In genomic region chr16:53415504-53415903, GRCh38 we compare ENCODE assay signal across 10 cellular contexts. TPM values are rescaled to one million over a fixed set of nuclear protein-coding genes. Genes with fewer than 3 reads are reported as not detected.
DNase-seq lines count a peak whose midpoint lies in the region; ATAC-seq and TF ChIP-seq lines count a peak whose summit lies in the region.
"Had no signal": no experiment of that assay in that cellular context is flagged by ENCODE, and none has a peak within 500 bp of the region (broad histone marks: within the 10 kb centered on the region; RNA-seq: fewer than 3 reads in every experiment).

No MANE protein-coding gene starts in this region.

- H3K4me2 ChIP-seq in MM.1S (ENCODE audit: low read depth, low read length) = peak overlapping the region; percentile 74; the same call in 1 of the 2 replicates

- H3K9me3 ChIP-seq in MM.1S (replicated peaks; ENCODE audit: insufficient read depth, low read length) = no peaks in the 10 kb centered on the region

- H3K27me3 Mint-ChIP-seq in nephron (ENCODE audit: low read depth) = peaks cover 7% of the 10 kb centered on the region
- H3K27me3 Mint-ChIP-seq in activated CD8-positive, alpha-beta memory T cell treated with anti-CD3 and anti-CD28 coated beads, Interleukin-2, amount 10 ng/mL, durations not matched to agents 7 days and 5 days = no peaks in the 10 kb centered on the region

- DNase-seq in MM.1S = peak; percentile 53
- DNase-seq in amniotic epithelial cell (ENCODE audit: low read depth) = peak; percentile 5
- DNase-seq in activated CD8-positive, alpha-beta memory T cell treated with anti-CD3 and anti-CD28 coated beads, Interleukin-2, amount 10 ng/mL, durations not matched to agents 7 days and 5 days = no peak
- no peak for DNase-seq in HEK293T (ENCODE audit: extremely low spot score)
- DNase-seq: aorta, NCI-H187 had no signal

- H2AFZ ChIP-seq in MM.1S (ENCODE audit: low read length) = peak overlapping the region; percentile 81

- H3K4me1 ChIP-seq in MM.1S (ENCODE audit: low read length) = peaks cover 4% of the 10 kb centered on the region

- H3F3A ChIP-seq in MM.1S (ENCODE audit: insufficient read depth, low read length) = peaks cover 7% of the 10 kb centered on the region

- CTCF ChIA-PET in activated CD8-positive, alpha-beta memory T cell treated with anti-CD3 and anti-CD28 coated beads, Interleukin-2, amount 10 ng/mL, durations not matched to agents 7 days and 5 days (lab: Charles Lee) = no interaction called here
- CTCF ChIA-PET in HEK293T (lab: Yijun Ruan, JAX) = interaction anchor here (0.7 kb wide), 1 partner anchor 58 kb away, joined by 3 read pairs; no protein-coding TSS in a partner anchor

- H3K79me2 ChIP-seq in MM.1S (ENCODE audit: low read length) = no peaks in the 10 kb centered on the region

- H3K9ac ChIP-seq in MM.1S (ENCODE audit: low read length) = peak overlapping the region; percentile 32; the same call in 1 of the 2 replicates

- H3K27me3 ChIP-seq in MM.1S (replicated peaks; ENCODE audit: insufficient read depth, low read length) = no peaks in the 10 kb centered on the region

- H3K9me3 Mint-ChIP-seq in nephron = peaks cover 7% of the 10 kb centered on the region
- peaks cover 10% of the 10 kb centered on the region for H3K9me3 Mint-ChIP-seq in activated CD8-positive, alpha-beta memory T cell treated with anti-CD3 and anti-CD28 coated beads, Interleukin-2, amount 10 ng/mL, durations not matched to agents 7 days and 5 days (ENCODE audit: low read depth)

- H3K4me3 ChIP-seq in MM.1S (ENCODE audit: low read length) = peak overlapping the region; percentile 43; the same call in 1 of the 2 replicates
- H3K4me3 ChIP-seq: lung had no signal

- peak overlapping the region; percentile 27; the same call in 1 of the 2 replicates for H3K27ac ChIP-seq in MM.1S (ENCODE audit: low read length)

- no peaks in the 10 kb centered on the region for H4K20me1 ChIP-seq in MM.1S (ENCODE audit: insufficient read depth, low read length)

- ATAC-seq in activated CD8-positive, alpha-beta memory T cell treated with anti-CD3 and anti-CD28 coated beads, Interleukin-2, amount 10 ng/mL, durations not matched to agents 7 days and 5 days = no peak
- ATAC-seq in HG03196 (IDR thresholded peaks at IDR 0.05; ENCODE audit: unreplicated experiment) = no peak

- H3K27ac Mint-ChIP-seq in nephron = peak overlapping the region in 2 of 3 experiments; percentile 10 to 57
- no peak overlapping the region for H3K27ac Mint-ChIP-seq in activated CD8-positive, alpha-beta memory T cell treated with anti-CD3 and anti-CD28 coated beads, Interleukin-2, amount 10 ng/mL, durations not matched to agents 7 days and 5 days

- H3K36me3 Mint-ChIP-seq in nephron (ENCODE audit: low read depth) = no peaks in the 10 kb centered on the region
- H3K36me3 Mint-ChIP-seq in activated CD8-positive, alpha-beta memory T cell treated with anti-CD3 and anti-CD28 coated beads, Interleukin-2, amount 10 ng/mL, durations not matched to agents 7 days and 5 days = peaks cover 5% of the 10 kb centered on the region

- H3K4me3 Mint-ChIP-seq in nephron = peak overlapping the region in 1 of 3 experiments; percentile 5
- H3K4me3 Mint-ChIP-seq in activated CD8-positive, alpha-beta memory T cell treated with anti-CD3 and anti-CD28 coated beads, Interleukin-2, amount 10 ng/mL, durations not matched to agents 7 days and 5 days = no peak overlapping the region

- no peaks in the 10 kb centered on the region for H3K9me2 ChIP-seq in MM.1S (replicated peaks; ENCODE audit: insufficient read depth, low read length)

- TF ChIP-seq CTCF in GM12873 (IDR thresholded peaks at IDR 0.05; ENCODE audit: insufficient read depth, low read depth, low read length, missing control alignments) (peak; percentile 15), MM.1S (IDR thresholded peaks at IDR 0.05; ENCODE audit: low read length) (peak; percentile 42), nephron (IDR thresholded peaks at IDR 0.05; ENCODE audit: unreplicated experiment in 3 of 3) (no peak)

- peaks cover 9% of the 10 kb centered on the region for H3K4me1 Mint-ChIP-seq in nephron
- H3K4me1 Mint-ChIP-seq in activated CD8-positive, alpha-beta memory T cell treated with anti-CD3 and anti-CD28 coated beads, Interleukin-2, amount 10 ng/mL, durations not matched to agents 7 days and 5 days = peaks cover 4% of the 10 kb centered on the region

- POLR2A ChIA-PET in HEK293T (lab: Yijun Ruan, JAX) = no interaction called here

- no peaks in the 10 kb centered on the region for H3K36me3 ChIP-seq in MM.1S (replicated peaks; ENCODE audit: insufficient read depth, low read length)

TF ChIP-seq in HEK293T, 16 proteins besides CTCF, POLR2A, EP300 and RAD21:
- TF ChIP-seq LEF1 (IDR thresholded peaks at IDR 0.05; ENCODE audit: borderline replicate concordance) = no peak
- no peak for TF ChIP-seq NFRKB (IDR thresholded peaks at IDR 0.05)
- TF ChIP-seq FOXK2 (IDR thresholded peaks at IDR 0.05) = no peak
- no peak for TF ChIP-seq HDGF (IDR thresholded peaks at IDR 0.05; ENCODE audit: borderline replicate concordance)
- no peak for TF ChIP-seq ZNF384 (IDR thresholded peaks at IDR 0.05)
- TF ChIP-seq ARNT (IDR thresholded peaks at IDR 0.05) = no peak

RNA-seq across cellular contexts. Expression of gene RBL2, which starts 18.8 kb away (rescaled TPM):
- total RNA-seq in activated CD8-positive, alpha-beta memory T cell treated with anti-CD3 and anti-CD28 coated beads, Interleukin-2, amount 10 ng/mL, durations not matched to agents 7 days and 5 days = 100 to 1,000 TPM; 121 to 155 TPM

Comparison
In these comparisons a context has a peak if more than half of its experiments do, and no peak if none do; other contexts are left out.
1. CTCF ChIP-seq: peak in GM12873 (single experiment) and MM.1S (single experiment); none in nephron (0 of 3).
2. DNase-seq: peak in MM.1S (single experiment) and amniotic epithelial cell (single experiment); none in activated CD8-positive, alpha-beta memory T cell treated with anti-CD3 and anti-CD28 coated beads, Interleukin-2, amount 10 ng/mL, durations not matched to agents 7 days and 5 days (single experiment) and HEK293T (single experiment).